Comparison of ENCODE assay signal across 1 cellular context in the genomic region with DNA sequence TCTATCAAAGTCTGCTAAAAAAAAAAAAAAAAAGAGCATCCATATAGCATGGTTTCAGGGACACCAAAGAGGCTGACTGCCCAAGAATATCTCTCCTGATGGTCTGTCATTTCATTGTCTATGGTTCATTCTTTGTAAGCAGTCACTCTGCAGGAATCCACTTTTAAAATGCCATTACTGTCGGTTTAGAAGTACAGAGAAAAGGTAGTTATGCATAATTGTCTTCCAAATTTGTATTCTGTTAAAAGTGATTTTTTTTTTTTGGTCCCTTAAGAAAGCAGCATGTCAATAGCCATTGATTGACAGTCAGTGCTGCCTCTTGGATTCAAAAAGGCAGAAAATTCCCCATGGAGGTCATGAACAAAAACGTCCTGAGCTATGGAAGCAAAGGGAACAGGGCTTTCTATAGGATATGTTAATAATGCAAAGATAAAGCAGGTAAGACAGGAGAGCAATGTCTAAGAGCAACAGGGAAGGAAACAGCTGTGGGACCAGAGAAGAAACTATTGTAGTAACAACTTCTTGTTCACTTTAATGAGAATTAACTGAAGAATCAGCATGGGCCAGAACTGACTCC.
TF ChIP-seq lines count a peak whose summit lies in the region.

No MANE protein-coding gene starts in this region.

TF ChIP-seq in GM23338, 12 proteins besides CTCF, POLR2A, EP300 and RAD21 (continued from another document):
- TF ChIP-seq, protein P1, sequence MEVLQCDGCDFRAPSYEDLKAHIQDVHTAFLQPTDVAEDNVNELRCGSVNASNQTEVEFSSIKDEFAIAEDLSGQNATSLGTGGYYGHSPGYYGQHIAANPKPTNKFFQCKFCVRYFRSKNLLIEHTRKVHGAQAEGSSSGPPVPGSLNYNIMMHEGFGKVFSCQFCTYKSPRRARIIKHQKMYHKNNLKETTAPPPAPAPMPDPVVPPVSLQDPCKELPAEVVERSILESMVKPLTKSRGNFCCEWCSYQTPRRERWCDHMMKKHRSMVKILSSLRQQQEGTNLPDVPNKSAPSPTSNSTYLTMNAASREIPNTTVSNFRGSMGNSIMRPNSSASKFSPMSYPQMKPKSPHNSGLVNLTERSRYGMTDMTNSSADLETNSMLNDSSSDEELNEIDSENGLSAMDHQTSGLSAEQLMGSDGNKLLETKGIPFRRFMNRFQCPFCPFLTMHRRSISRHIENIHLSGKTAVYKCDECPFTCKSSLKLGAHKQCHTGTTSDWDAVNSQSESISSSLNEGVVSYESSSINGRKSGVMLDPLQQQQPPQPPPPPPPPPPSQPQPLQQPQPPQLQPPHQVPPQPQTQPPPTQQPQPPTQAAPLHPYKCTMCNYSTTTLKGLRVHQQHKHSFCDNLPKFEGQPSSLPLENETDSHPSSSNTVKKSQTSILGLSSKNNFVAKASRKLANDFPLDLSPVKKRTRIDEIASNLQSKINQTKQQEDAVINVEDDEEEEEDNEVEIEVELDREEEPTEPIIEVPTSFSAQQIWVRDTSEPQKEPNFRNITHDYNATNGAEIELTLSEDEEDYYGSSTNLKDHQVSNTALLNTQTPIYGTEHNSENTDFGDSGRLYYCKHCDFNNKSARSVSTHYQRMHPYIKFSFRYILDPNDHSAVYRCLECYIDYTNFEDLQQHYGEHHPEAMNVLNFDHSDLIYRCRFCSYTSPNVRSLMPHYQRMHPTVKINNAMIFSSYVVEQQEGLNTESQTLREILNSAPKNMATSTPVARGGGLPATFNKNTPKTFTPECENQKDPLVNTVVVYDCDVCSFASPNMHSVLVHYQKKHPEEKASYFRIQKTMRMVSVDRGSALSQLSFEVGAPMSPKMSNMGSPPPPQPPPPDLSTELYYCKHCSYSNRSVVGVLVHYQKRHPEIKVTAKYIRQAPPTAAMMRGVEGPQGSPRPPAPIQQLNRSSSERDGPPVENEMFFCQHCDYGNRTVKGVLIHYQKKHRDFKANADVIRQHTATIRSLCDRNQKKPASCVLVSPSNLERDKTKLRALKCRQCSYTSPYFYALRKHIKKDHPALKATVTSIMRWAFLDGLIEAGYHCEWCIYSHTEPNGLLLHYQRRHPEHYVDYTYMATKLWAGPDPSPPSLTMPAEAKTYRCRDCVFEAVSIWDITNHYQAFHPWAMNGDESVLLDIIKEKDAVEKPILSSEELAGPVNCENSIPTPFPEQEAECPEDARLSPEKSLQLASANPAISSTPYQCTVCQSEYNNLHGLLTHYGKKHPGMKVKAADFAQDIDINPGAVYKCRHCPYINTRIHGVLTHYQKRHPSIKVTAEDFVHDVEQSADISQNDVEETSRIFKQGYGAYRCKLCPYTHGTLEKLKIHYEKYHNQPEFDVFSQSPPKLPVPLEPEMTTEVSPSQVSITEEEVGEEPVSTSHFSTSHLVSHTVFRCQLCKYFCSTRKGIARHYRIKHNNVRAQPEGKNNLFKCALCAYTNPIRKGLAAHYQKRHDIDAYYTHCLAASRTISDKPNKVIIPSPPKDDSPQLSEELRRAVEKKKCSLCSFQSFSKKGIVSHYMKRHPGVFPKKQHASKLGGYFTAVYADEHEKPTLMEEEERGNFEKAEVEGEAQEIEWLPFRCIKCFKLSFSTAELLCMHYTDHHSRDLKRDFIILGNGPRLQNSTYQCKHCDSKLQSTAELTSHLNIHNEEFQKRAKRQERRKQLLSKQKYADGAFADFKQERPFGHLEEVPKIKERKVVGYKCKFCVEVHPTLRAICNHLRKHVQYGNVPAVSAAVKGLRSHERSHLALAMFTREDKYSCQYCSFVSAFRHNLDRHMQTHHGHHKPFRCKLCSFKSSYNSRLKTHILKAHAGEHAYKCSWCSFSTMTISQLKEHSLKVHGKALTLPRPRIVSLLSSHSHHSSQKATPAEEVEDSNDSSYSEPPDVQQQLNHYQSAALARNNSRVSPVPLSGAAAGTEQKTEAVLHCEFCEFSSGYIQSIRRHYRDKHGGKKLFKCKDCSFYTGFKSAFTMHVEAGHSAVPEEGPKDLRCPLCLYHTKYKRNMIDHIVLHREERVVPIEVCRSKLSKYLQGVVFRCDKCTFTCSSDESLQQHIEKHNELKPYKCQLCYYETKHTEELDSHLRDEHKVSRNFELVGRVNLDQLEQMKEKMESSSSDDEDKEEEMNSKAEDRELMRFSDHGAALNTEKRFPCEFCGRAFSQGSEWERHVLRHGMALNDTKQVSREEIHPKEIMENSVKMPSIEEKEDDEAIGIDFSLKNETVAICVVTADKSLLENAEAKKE (CRISPR knock-in tag; IDR thresholded peaks at IDR 0.05): no peak
- TF ChIP-seq NANOG (IDR thresholded peaks at IDR 0.05; ENCODE audit: borderline replicate concordance) (no peak), EZH2phosphoT487 (IDR thresholded peaks at IDR 0.05; ENCODE audit: unreplicated experiment) (no peak), EZH2 (IDR thresholded peaks at IDR 0.05; ENCODE audit: low read depth, unreplicated experiment) (no peak)
